In the genomic region with DNA sequence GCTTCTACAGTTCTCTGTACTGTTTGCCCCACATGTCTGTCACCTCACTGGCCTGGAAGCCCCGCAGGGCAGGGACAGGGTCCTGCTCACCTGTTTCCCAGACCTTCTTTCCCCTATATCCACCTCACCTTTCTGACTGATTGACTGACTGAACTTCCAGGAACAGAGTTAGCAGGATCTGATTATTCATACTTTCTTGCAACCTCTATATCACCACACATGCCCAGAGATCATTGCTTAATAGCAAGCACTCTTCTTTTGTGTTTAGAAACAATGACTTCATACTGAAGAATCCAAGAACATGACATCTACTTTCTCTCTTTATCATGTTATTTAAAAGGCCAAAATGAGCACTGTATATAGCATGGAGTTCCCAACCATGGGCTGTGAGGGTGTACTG, we compare ENCODE assay signal across 20 cellular contexts. TPM values are rescaled to one million over a fixed set of nuclear protein-coding genes. Genes with fewer than 3 reads are reported as not detected.
A peak's percentile ranks its signal among the peaks of the same experiment; 100 is the strongest.
DNase-seq lines count a peak whose midpoint lies in the region; ATAC-seq and TF ChIP-seq lines count a peak whose summit lies in the region.
"Had no signal": no experiment of that assay in that cellular context is flagged by ENCODE, and none has a peak within 500 bp of the region (broad histone marks: within the 10 kb centered on the region; RNA-seq: fewer than 3 reads in every experiment).

No MANE protein-coding gene starts in this region.

- no peak overlapping the region for H3K4me3 ChIP-seq in CD4-positive, CD25-positive, alpha-beta regulatory T cell (ENCODE audit: low read depth, low read length)
- H3K4me3 ChIP-seq in fibroblast of lung (replicated peaks in 1 of 4; ENCODE audit: control extremely low read depth in 1 of 4, insufficient read depth in 1 of 4, low read depth in 3 of 4, low read length in 4 of 4) (no peak overlapping the region), psoas muscle (no peak overlapping the region)
- H3K4me3 ChIP-seq: cardiac muscle cell, HAP-1, lower lobe of right lung had no signal

- peaks cover 0 to 3% (median 0%) of the 10 kb centered on the region in 7 donors for H3K9me3 Mint-ChIP-seq in CD4-positive, CD25-positive, alpha-beta regulatory T cell
- H3K9me3 Mint-ChIP-seq: natural killer cell treated with Interleukin-12 subunit alpha and Interleukin-12 subunit beta and Interleukin-15 and Interleukin-18, amount 100 ng/mL, for 72 hours had no signal

- no peak overlapping the region for H3K9ac ChIP-seq in fibroblast of lung (ENCODE audit: insufficient read depth, low read length)

- no peaks in the 10 kb centered on the region for H3K27me3 Mint-ChIP-seq in CD4-positive, CD25-positive, alpha-beta regulatory T cell
- H3K27me3 Mint-ChIP-seq: activated CD4-positive, alpha-beta T cell treated with anti-CD3 and anti-CD28 coated beads for 36 hours; B cell; natural killer cell treated with Interleukin-12 subunit alpha and Interleukin-12 subunit beta and Interleukin-15 and Interleukin-18, amount 100 ng/mL, for 72 hours had no signal

- H3K27ac Mint-ChIP-seq in CD4-positive, CD25-positive, alpha-beta regulatory T cell, result peak overlapping the region in 2 of 3 donors; percentile 14 to 17
- H3K27ac Mint-ChIP-seq: activated CD4-positive, alpha-beta T cell treated with anti-CD3 and anti-CD28 coated beads for 36 hours; B cell; natural killer cell treated with Interleukin-12 subunit alpha and Interleukin-12 subunit beta and Interleukin-15 and Interleukin-18, amount 100 ng/mL, for 72 hours had no signal

- DNase-seq in CD4-positive, CD25-positive, alpha-beta regulatory T cell, result no peak
- DNase-seq in M059J (ENCODE audit: low read depth) (peak; percentile 24), fibroblast of lung (ENCODE audit: low read depth in 2 of 2) (peak; percentile 32 to 55), psoas muscle (no peak), DMS 273 (lab: John Stamatoyannopoulos, UW; ENCODE audit: unreplicated experiment) (no peak), GDM1 (lab: John Stamatoyannopoulos, UW) (no peak), NCI-H526 treated with DMSO at 0.1 percent for 48 hours (lab: John Stamatoyannopoulos, UW) (no peak)
- DNase-seq: activated CD4-positive, alpha-beta T cell treated with anti-CD3 and anti-CD28 coated beads for 36 hours; activated naive CD4-positive, alpha-beta T cell treated with anti-CD3 and anti-CD28 coated beads, Interleukin-2, amount 50 U/mL, for 16 hours; foreskin melanocyte; lower lobe of right lung; NCI-H187 treated with DMSO at 0.1 percent for 48 hours; NCI-H526; T1000 had no signal

- peak overlapping the region in 1 of 4 donors; percentile 71 for H3K4me3 Mint-ChIP-seq in CD4-positive, CD25-positive, alpha-beta regulatory T cell
- H3K4me3 Mint-ChIP-seq: activated CD4-positive, alpha-beta T cell treated with anti-CD3 and anti-CD28 coated beads for 36 hours; B cell; natural killer cell treated with Interleukin-12 subunit alpha and Interleukin-12 subunit beta and Interleukin-15 and Interleukin-18, amount 100 ng/mL, for 72 hours had no signal

- H3K4me1 Mint-ChIP-seq in CD4-positive, CD25-positive, alpha-beta regulatory T cell, result peaks cover 13 to 36% (median 17%) of the 10 kb centered on the region in 4 donors

- no peaks in the 10 kb centered on the region for H4K20me1 ChIP-seq in fibroblast of lung (ENCODE audit: control insufficient read depth, extremely low read depth, insufficient read depth, low read length)

- no peak overlapping the region for H2AFZ ChIP-seq in fibroblast of lung (ENCODE audit: low read length)

- no peaks in the 10 kb centered on the region for H3K9me3 ChIP-seq in CD4-positive, CD25-positive, alpha-beta regulatory T cell (ENCODE audit: control insufficient read depth in 2 of 2, low read length in 2 of 2)
- H3K9me3 ChIP-seq in fibroblast of lung (ENCODE audit: control insufficient read depth, insufficient read depth, low read depth, low read length) (no peaks in the 10 kb centered on the region), psoas muscle (no peaks in the 10 kb centered on the region)
- H3K9me3 ChIP-seq: HAP-1, lower lobe of right lung had no signal

- H3K79me2 ChIP-seq in fibroblast of lung (ENCODE audit: control insufficient read depth, insufficient read depth, low read length), result no peaks in the 10 kb centered on the region

- peaks cover 8% of the 10 kb centered on the region for H3K4me1 ChIP-seq in CD4-positive, CD25-positive, alpha-beta regulatory T cell (ENCODE audit: control insufficient read depth, insufficient read depth, low read length, poor library complexity, severe bottlenecking)
- H3K4me1 ChIP-seq in fibroblast of lung (ENCODE audit: control insufficient read depth, extremely low read depth, insufficient read depth, low read length) (peaks cover 37% of the 10 kb centered on the region), psoas muscle (peaks cover 35% of the 10 kb centered on the region)
- H3K4me1 ChIP-seq: HAP-1 had no signal

- H3K27me3 ChIP-seq in CD4-positive, CD25-positive, alpha-beta regulatory T cell (ENCODE audit: control insufficient read depth, insufficient read depth, low read length), result no peaks in the 10 kb centered on the region
- no peaks in the 10 kb centered on the region for H3K27me3 ChIP-seq in fibroblast of lung (ENCODE audit: control insufficient read depth, insufficient read depth, low read length)
- no peaks in the 10 kb centered on the region for H3K27me3 ChIP-seq in psoas muscle (ENCODE audit: insufficient read depth in 3 of 3, low read length in 2 of 3)
- H3K27me3 ChIP-seq: cardiac muscle cell had no signal

- TF ChIP-seq CTCF in fibroblast of lung (conservative IDR thresholded peaks at IDR 0.05 in 1 of 2, IDR thresholded peaks at IDR 0.05 in 1 of 2; ENCODE audit: low read depth in 1 of 2, low read length in 2 of 2), result no peak
- TF ChIP-seq CTCF in psoas muscle (IDR thresholded peaks at IDR 0.05), result no peak

- intact Hi-C loops in psoas muscle (cut with DNase I), result no loop called here

- peaks cover 52% of the 10 kb centered on the region for H3K36me3 Mint-ChIP-seq in CD4-positive, CD25-positive, alpha-beta regulatory T cell

- peaks cover 52% of the 10 kb centered on the region for H3K36me3 ChIP-seq in CD4-positive, CD25-positive, alpha-beta regulatory T cell (ENCODE audit: control insufficient read depth, insufficient read depth, low read length)
- H3K36me3 ChIP-seq in fibroblast of lung (ENCODE audit: control insufficient read depth, insufficient read depth, low read length) (peaks cover 9% of the 10 kb centered on the region), psoas muscle (ENCODE audit: insufficient read depth in 1 of 2, low read depth in 1 of 2) (peaks cover 0 to 41% of the 10 kb centered on the region in 2 donors)

- H3K4me2 ChIP-seq in fibroblast of lung (ENCODE audit: extremely low read depth, insufficient read depth, low read length), result no peak overlapping the region

- no peak for ATAC-seq in CD4-positive, CD25-positive, alpha-beta regulatory T cell (ENCODE audit: low read depth in 2 of 2)
- ATAC-seq in psoas muscle, result peak; percentile 29 to 52 (median 49)
- no peak for ATAC-seq in HG02642 (IDR thresholded peaks at IDR 0.05; ENCODE audit: poor library complexity, unreplicated experiment)
- ATAC-seq: activated CD4-positive, alpha-beta T cell treated with anti-CD3 and anti-CD28 coated beads for 36 hours; natural killer cell treated with Interleukin-12 subunit alpha and Interleukin-12 subunit beta and Interleukin-15 and Interleukin-18, amount 100 ng/mL, for 72 hours had no signal

- H3K27ac ChIP-seq in CD4-positive, CD25-positive, alpha-beta regulatory T cell (ENCODE audit: insufficient read depth, low read length, poor library complexity, severe bottlenecking), result no peak overlapping the region
- H3K27ac ChIP-seq in fibroblast of lung (ENCODE audit: insufficient read depth, low read length) (no peak overlapping the region), psoas muscle (peak overlapping the region; percentile 46)
- H3K27ac ChIP-seq: cardiac muscle cell had no signal

- 95 to 100% (median 100%) methylated on average over 1 of the region's 1 CpG for WGBS in psoas muscle, 3 donors

RNA-seq across cellular contexts. Expression of a gene that starts 18.0 kb away (rescaled TPM):
- total RNA-seq in CD4-positive, CD25-positive, alpha-beta regulatory T cell, result 0.99 TPM
- under 1 TPM in 1 of 4 donors, not detected in 3; 0.29 TPM for polyA plus RNA-seq in CD4-positive, CD25-positive, alpha-beta regulatory T cell
- 2.2 TPM in 1 of 2 replicates, not detected in the other for total RNA-seq in M059J (2014; rRNA removed; shearing (Covaris generic))
- total RNA-seq in fibroblast of lung (20.0 and 56.3 TPM in 2 replicates), psoas muscle (10 to 100 TPM; 10.3 to 41.7 (median 16.5) TPM)
- polyA plus RNA-seq in fibroblast of lung (49.2 and 87.2 TPM in 2 replicates), psoas muscle (10 to 100 TPM; 24.6 to 29.6 (median 26.7) TPM)
- polyA plus RNA-seq in fibroblast of lung (2012), result 93.0 and 161 TPM in 2 replicates
- 15.2 and 32.2 TPM in 2 replicates for polyA minus RNA-seq in fibroblast of lung (ENCODE audit: low replicate concordance)
- total RNA-seq: activated CD4-positive, alpha-beta T cell treated with anti-CD3 and anti-CD28 coated beads for 36 hours; B cell; natural killer cell treated with Interleukin-12 subunit alpha and Interleukin-12 subunit beta and Interleukin-15 and Interleukin-18, amount 100 ng/mL, for 72 hours; SK-MEL-5 had no signal

RNA-seq across cellular contexts. Expression of a gene that starts 32.1 kb away (rescaled TPM):
- 32.8 TPM for total RNA-seq in CD4-positive, CD25-positive, alpha-beta regulatory T cell
- polyA plus RNA-seq in CD4-positive, CD25-positive, alpha-beta regulatory T cell, result 10 to 100 TPM; 42.5 to 51.7 (median 43.7) TPM
- 43.4 and 45.1 TPM in 2 replicates for total RNA-seq in M059J (2014; rRNA removed; shearing (Covaris generic))
- 36.7 and 58.8 TPM in 2 replicates for total RNA-seq in fibroblast of lung
- 72.1 and 72.5 TPM in 2 replicates for polyA plus RNA-seq in fibroblast of lung
- polyA plus RNA-seq in fibroblast of lung (2012), result 58.8 and 65.4 TPM in 2 replicates
- 9.8 and 57.0 TPM in 2 replicates for polyA minus RNA-seq in fibroblast of lung (ENCODE audit: low replicate concordance)
- total RNA-seq in psoas muscle, result 10 to 100 TPM; 27.8 to 54.8 (median 46.3) TPM
- 10 to 100 TPM; 28.4 to 39.4 (median 36.3) TPM for polyA plus RNA-seq in psoas muscle

RNA-seq across cellular contexts. Expression of a gene that starts 32.1 kb away (rescaled TPM):
- 55.8 TPM for total RNA-seq in CD4-positive, CD25-positive, alpha-beta regulatory T cell
- 10 to 100 TPM; 36.8 to 45.3 (median 39.7) TPM for polyA plus RNA-seq in CD4-positive, CD25-positive, alpha-beta regulatory T cell
- 56.7 and 58.1 TPM in 2 replicates for total RNA-seq in M059J (2014; rRNA removed; shearing (Covaris generic))
- total RNA-seq in fibroblast of lung, result 37.8 and 53.2 TPM in 2 replicates
- polyA plus RNA-seq in fibroblast of lung, result 126 and 155 TPM in 2 replicates
- polyA plus RNA-seq in fibroblast of lung (2012), result 67.6 and 74.7 TPM in 2 replicates
- polyA minus RNA-seq in fibroblast of lung (ENCODE audit: low replicate concordance), result 352 and 406 TPM in 2 replicates
- 10 to 100 TPM; 22.2 to 58.3 (median 40.6) TPM for total RNA-seq in psoas muscle
- polyA plus RNA-seq in psoas muscle, result 10 to 100 TPM; 32.3 to 51.1 (median 40.8) TPM

Comparison
In these comparisons a context has a peak if more than half of its experiments do, and no peak if none do; other contexts are left out.
1. ATAC-seq: peak in psoas muscle (4 of 4); none in CD4-positive, CD25-positive, alpha-beta regulatory T cell (0 of 2) and HG02642 (single experiment).
2. DNase-seq: peak in M059J (single experiment) and fibroblast of lung (2 of 2); none in CD4-positive, CD25-positive, alpha-beta regulatory T cell (0 of 3), psoas muscle (0 of 2), DMS 273 (single experiment), GDM1 (single experiment) and NCI-H526 treated with DMSO at 0.1 percent for 48 hours (single experiment).